In genomic region chr3:119418091-119418512, GRCh38 we compare ENCODE assay signal across 1 cellular context.
TF ChIP-seq lines count a peak whose summit lies in the region.

No MANE protein-coding gene starts in this region.

TF ChIP-seq in K562, 482 proteins besides CTCF, POLR2A, EP300 and RAD21 (continued from another document and continues in another):
- TF ChIP-seq CBX2 (IDR thresholded peaks at IDR 0.05; ENCODE audit: insufficient read depth, low read length, poor library complexity, severe bottlenecking): no peak
- peak; percentile 63; the same call in 1 of the 2 replicates for TF ChIP-seq SMAD4 (CRISPR knock-in tag; conservative IDR thresholded peaks at IDR 0.05)
- TF ChIP-seq, protein P1, sequence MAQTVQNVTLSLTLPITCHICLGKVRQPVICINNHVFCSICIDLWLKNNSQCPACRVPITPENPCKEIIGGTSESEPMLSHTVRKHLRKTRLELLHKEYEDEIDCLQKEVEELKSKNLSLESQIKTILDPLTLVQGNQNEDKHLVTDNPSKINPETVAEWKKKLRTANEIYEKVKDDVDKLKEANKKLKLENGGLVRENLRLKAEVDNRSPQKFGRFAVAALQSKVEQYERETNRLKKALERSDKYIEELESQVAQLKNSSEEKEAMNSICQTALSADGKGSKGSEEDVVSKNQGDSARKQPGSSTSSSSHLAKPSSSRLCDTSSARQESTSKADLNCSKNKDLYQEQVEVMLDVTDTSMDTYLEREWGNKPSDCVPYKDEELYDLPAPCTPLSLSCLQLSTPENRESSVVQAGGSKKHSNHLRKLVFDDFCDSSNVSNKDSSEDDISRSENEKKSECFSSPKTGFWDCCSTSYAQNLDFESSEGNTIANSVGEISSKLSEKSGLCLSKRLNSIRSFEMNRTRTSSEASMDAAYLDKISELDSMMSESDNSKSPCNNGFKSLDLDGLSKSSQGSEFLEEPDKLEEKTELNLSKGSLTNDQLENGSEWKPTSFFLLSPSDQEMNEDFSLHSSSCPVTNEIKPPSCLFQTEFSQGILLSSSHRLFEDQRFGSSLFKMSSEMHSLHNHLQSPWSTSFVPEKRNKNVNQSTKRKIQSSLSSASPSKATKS (CRISPR knock-in tag; IDR thresholded peaks at IDR 0.05): no peak
- no peak for TF ChIP-seq ZNF740 (CRISPR knock-in tag; IDR thresholded peaks at IDR 0.05)
- TF ChIP-seq ZNF740 (tag; IDR thresholded peaks at IDR 0.05): no peak
- TF ChIP-seq, protein P2, sequence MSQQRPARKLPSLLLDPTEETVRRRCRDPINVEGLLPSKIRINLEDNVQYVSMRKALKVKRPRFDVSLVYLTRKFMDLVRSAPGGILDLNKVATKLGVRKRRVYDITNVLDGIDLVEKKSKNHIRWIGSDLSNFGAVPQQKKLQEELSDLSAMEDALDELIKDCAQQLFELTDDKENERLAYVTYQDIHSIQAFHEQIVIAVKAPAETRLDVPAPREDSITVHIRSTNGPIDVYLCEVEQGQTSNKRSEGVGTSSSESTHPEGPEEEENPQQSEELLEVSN (IDR thresholded peaks at IDR 0.05; ENCODE audit: borderline replicate concordance in 1 of 2, extremely low read depth in 1 of 2, insufficient read depth in 1 of 2, insufficient read length in 1 of 2, low read depth in 1 of 2, low read length in 1 of 2, poor library complexity in 1 of 2, severe bottlenecking in 1 of 2): peak in 1 of 2 experiments; percentile 55
- TF ChIP-seq ELF2 (CRISPR knock-in tag; IDR thresholded peaks at IDR 0.05): no peak
- 0 out of 4 replicates have a peak, but pooled peaks of 1 of the 2 experiments have one; percentile 16 for TF ChIP-seq MAZ (CRISPR knock-in tag; conservative IDR thresholded peaks at IDR 0.05 in 1 of 2, IDR thresholded peaks at IDR 0.05 in 1 of 2)
- no peak for TF ChIP-seq PYGO2 (tag; IDR thresholded peaks at IDR 0.05)
- TF ChIP-seq, protein P3, sequence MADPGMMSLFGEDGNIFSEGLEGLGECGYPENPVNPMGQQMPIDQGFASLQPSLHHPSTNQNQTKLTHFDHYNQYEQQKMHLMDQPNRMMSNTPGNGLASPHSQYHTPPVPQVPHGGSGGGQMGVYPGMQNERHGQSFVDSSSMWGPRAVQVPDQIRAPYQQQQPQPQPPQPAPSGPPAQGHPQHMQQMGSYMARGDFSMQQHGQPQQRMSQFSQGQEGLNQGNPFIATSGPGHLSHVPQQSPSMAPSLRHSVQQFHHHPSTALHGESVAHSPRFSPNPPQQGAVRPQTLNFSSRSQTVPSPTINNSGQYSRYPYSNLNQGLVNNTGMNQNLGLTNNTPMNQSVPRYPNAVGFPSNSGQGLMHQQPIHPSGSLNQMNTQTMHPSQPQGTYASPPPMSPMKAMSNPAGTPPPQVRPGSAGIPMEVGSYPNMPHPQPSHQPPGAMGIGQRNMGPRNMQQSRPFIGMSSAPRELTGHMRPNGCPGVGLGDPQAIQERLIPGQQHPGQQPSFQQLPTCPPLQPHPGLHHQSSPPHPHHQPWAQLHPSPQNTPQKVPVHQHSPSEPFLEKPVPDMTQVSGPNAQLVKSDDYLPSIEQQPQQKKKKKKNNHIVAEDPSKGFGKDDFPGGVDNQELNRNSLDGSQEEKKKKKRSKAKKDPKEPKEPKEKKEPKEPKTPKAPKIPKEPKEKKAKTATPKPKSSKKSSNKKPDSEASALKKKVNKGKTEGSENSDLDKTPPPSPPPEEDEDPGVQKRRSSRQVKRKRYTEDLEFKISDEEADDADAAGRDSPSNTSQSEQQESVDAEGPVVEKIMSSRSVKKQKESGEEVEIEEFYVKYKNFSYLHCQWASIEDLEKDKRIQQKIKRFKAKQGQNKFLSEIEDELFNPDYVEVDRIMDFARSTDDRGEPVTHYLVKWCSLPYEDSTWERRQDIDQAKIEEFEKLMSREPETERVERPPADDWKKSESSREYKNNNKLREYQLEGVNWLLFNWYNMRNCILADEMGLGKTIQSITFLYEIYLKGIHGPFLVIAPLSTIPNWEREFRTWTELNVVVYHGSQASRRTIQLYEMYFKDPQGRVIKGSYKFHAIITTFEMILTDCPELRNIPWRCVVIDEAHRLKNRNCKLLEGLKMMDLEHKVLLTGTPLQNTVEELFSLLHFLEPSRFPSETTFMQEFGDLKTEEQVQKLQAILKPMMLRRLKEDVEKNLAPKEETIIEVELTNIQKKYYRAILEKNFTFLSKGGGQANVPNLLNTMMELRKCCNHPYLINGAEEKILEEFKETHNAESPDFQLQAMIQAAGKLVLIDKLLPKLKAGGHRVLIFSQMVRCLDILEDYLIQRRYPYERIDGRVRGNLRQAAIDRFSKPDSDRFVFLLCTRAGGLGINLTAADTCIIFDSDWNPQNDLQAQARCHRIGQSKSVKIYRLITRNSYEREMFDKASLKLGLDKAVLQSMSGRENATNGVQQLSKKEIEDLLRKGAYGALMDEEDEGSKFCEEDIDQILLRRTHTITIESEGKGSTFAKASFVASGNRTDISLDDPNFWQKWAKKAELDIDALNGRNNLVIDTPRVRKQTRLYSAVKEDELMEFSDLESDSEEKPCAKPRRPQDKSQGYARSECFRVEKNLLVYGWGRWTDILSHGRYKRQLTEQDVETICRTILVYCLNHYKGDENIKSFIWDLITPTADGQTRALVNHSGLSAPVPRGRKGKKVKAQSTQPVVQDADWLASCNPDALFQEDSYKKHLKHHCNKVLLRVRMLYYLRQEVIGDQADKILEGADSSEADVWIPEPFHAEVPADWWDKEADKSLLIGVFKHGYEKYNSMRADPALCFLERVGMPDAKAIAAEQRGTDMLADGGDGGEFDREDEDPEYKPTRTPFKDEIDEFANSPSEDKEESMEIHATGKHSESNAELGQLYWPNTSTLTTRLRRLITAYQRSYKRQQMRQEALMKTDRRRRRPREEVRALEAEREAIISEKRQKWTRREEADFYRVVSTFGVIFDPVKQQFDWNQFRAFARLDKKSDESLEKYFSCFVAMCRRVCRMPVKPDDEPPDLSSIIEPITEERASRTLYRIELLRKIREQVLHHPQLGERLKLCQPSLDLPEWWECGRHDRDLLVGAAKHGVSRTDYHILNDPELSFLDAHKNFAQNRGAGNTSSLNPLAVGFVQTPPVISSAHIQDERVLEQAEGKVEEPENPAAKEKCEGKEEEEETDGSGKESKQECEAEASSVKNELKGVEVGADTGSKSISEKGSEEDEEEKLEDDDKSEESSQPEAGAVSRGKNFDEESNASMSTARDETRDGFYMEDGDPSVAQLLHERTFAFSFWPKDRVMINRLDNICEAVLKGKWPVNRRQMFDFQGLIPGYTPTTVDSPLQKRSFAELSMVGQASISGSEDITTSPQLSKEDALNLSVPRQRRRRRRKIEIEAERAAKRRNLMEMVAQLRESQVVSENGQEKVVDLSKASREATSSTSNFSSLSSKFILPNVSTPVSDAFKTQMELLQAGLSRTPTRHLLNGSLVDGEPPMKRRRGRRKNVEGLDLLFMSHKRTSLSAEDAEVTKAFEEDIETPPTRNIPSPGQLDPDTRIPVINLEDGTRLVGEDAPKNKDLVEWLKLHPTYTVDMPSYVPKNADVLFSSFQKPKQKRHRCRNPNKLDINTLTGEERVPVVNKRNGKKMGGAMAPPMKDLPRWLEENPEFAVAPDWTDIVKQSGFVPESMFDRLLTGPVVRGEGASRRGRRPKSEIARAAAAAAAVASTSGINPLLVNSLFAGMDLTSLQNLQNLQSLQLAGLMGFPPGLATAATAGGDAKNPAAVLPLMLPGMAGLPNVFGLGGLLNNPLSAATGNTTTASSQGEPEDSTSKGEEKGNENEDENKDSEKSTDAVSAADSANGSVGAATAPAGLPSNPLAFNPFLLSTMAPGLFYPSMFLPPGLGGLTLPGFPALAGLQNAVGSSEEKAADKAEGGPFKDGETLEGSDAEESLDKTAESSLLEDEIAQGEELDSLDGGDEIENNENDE (IDR thresholded peaks at IDR 0.05; ENCODE audit: low read depth, low read length): no peak
- TF ChIP-seq JUN (IDR thresholded peaks at IDR 0.05; ENCODE audit: borderline replicate concordance, low read depth, low read length): no peak
- TF ChIP-seq JUN (CRISPR knock-in tag; IDR thresholded peaks at IDR 0.05; ENCODE audit: borderline replicate concordance): no peak
- TF ChIP-seq ZNF717 (CRISPR knock-in tag; IDR thresholded peaks at IDR 0.05): no peak
- no peak for TF ChIP-seq SREBF2 (CRISPR knock-in tag; IDR thresholded peaks at IDR 0.05)
- TF ChIP-seq SMARCB1 (IDR thresholded peaks at IDR 0.05; ENCODE audit: insufficient read length, low read depth): no peak
- no peak for TF ChIP-seq PTRF (tag; IDR thresholded peaks at IDR 0.05)
- TF ChIP-seq ZNF780A (CRISPR knock-in tag; IDR thresholded peaks at IDR 0.05): no peak
- TF ChIP-seq CREB5 (CRISPR knock-in tag; IDR thresholded peaks at IDR 0.05): no peak
- TF ChIP-seq HINFP (tag; conservative IDR thresholded peaks at IDR 0.05; ENCODE audit: low read depth): no peak
- TF ChIP-seq CAMTA2 (CRISPR knock-in tag; conservative IDR thresholded peaks at IDR 0.05): no peak
- 0 out of 2 replicates have a peak, but pooled peaks have one; percentile 14 for TF ChIP-seq FOSL1 (tag; conservative IDR thresholded peaks at IDR 0.05)
- TF ChIP-seq NCOA2 (IDR thresholded peaks at IDR 0.05; ENCODE audit: partially characterized antibody in 2 of 2): peak in 1 of 2 experiments; percentile 37
- TF ChIP-seq TAL1 (IDR thresholded peaks at IDR 0.05): peak; percentile 82
- TF ChIP-seq ILF3 (IDR thresholded peaks at IDR 0.05; ENCODE audit: borderline replicate concordance): no peak
- peak; percentile 87 for TF ChIP-seq PKNOX1 (IDR thresholded peaks at IDR 0.05)
- TF ChIP-seq RB1 (IDR thresholded peaks at IDR 0.05; ENCODE audit: low read depth): no peak
- TF ChIP-seq STAT5B (CRISPR knock-in tag; IDR thresholded peaks at IDR 0.05): no peak
- no peak for TF ChIP-seq ZSCAN32 (CRISPR knock-in tag; IDR thresholded peaks at IDR 0.05)
- TF ChIP-seq NEUROD1 (IDR thresholded peaks at IDR 0.05; ENCODE audit: borderline replicate concordance, low read depth, low read length, partially characterized antibody): no peak
- TF ChIP-seq ZNF311 (CRISPR knock-in tag; IDR thresholded peaks at IDR 0.05): no peak
- no peak for TF ChIP-seq ZNF143 (CRISPR knock-in tag; IDR thresholded peaks at IDR 0.05)
- TF ChIP-seq ZNF24 (IDR thresholded peaks at IDR 0.05): no peak
- TF ChIP-seq, protein P4, sequence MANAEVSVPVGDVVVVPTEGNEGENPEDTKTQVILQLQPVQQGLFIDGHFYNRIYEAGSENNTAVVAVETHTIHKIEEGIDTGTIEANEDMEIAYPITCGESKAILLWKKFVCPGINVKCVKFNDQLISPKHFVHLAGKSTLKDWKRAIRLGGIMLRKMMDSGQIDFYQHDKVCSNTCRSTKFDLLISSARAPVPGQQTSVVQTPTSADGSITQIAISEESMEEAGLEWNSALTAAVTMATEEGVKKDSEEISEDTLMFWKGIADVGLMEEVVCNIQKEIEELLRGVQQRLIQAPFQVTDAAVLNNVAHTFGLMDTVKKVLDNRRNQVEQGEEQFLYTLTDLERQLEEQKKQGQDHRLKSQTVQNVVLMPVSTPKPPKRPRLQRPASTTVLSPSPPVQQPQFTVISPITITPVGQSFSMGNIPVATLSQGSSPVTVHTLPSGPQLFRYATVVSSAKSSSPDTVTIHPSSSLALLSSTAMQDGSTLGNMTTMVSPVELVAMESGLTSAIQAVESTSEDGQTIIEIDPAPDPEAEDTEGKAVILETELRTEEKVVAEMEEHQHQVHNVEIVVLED (CRISPR knock-in tag; IDR thresholded peaks at IDR 0.05): no peak
- TF ChIP-seq, protein P5, sequence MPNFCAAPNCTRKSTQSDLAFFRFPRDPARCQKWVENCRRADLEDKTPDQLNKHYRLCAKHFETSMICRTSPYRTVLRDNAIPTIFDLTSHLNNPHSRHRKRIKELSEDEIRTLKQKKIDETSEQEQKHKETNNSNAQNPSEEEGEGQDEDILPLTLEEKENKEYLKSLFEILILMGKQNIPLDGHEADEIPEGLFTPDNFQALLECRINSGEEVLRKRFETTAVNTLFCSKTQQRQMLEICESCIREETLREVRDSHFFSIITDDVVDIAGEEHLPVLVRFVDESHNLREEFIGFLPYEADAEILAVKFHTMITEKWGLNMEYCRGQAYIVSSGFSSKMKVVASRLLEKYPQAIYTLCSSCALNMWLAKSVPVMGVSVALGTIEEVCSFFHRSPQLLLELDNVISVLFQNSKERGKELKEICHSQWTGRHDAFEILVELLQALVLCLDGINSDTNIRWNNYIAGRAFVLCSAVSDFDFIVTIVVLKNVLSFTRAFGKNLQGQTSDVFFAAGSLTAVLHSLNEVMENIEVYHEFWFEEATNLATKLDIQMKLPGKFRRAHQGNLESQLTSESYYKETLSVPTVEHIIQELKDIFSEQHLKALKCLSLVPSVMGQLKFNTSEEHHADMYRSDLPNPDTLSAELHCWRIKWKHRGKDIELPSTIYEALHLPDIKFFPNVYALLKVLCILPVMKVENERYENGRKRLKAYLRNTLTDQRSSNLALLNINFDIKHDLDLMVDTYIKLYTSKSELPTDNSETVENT (CRISPR knock-in tag; IDR thresholded peaks at IDR 0.05): no peak
- no peak for TF ChIP-seq BHLHE40 (IDR thresholded peaks at IDR 0.05; ENCODE audit: low read length)
